8 cellular contexts compared by ENCODE assay signal in the genomic region with DNA sequence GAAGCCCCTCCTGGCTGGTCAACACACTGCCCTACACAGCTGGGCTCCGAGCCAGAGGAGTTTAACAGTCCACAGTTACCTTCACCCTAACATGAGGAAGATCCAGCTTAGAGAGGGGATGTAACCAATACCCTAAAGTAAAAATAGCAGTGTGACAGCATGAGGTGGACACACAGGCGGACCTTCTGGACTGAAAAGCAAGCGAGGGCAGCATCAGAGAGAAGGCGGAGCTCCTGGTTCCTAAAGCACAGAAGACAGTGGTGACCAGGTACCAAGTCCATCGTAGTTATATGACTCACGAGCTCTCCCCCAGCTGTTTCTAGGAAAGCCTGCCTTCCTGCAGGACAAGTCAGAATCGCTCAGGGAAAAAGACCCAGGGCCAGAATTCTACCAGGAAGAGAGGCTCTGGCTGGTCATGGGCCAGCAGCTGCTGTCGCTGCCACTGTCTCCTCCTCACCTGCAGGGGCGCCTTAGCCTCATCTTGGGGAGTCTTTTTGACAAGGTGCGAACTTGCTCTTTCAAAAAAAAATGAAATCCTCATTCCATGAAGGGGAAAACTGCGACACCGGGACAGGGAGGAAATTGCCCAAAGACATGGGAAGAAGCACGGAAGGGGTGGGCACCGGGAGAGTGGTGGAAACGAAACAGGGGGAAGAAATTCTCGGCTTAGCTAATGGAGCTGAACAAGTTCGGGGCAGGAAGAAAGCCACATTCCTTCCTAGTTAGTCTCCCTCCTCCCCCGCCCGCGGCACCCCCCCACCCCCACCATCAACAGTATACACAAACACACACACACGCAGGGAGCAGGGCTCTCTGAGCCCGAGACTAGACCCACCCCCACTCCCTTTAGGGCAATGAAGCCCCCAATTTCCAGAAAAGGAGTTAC. TPM values are rescaled to one million over a fixed set of nuclear protein-coding genes. Genes with fewer than 3 reads are reported as not detected.
DNase-seq lines count a peak whose midpoint lies in the region; ATAC-seq and TF ChIP-seq lines count a peak whose summit lies in the region.

No MANE protein-coding gene starts in this region.

- peak overlapping the region; percentile 83 for H3K4me3 ChIP-seq in Karpas-422 (ENCODE audit: low read length)

- H3K4me3 Mint-ChIP-seq in brain (peak overlapping the region; percentile 93 to 97 (median 96)), immature natural killer cell (peak overlapping the region; percentile 90 to 99 (median 95))

- H3K36me3 ChIP-seq in Karpas-422 (ENCODE audit: insufficient read depth, low read length): no peaks in the 10 kb centered on the region

- peak overlapping the region; percentile 73 to 94 (median 91) for H3K27ac Mint-ChIP-seq in brain
- H3K27ac Mint-ChIP-seq in immature natural killer cell: peak overlapping the region; percentile 92 to 98 (median 96)

- H3K36me3 Mint-ChIP-seq in brain: no peaks in the 10 kb centered on the region
- H3K36me3 Mint-ChIP-seq in immature natural killer cell: no peaks in the 10 kb centered on the region

- no peaks in the 10 kb centered on the region for H3K9me2 ChIP-seq in Karpas-422 (replicated peaks; ENCODE audit: insufficient read depth, low read length)

- H3K9ac ChIP-seq in Karpas-422 (ENCODE audit: low read length): peak overlapping the region; percentile 92

- H3K27me3 Mint-ChIP-seq in brain (no peaks in the 10 kb centered on the region), immature natural killer cell (ENCODE audit: low read depth in 3 of 3) (peaks cover 4 to 13% (median 11%) of the 10 kb centered on the region in 3 donors)

- H3K27me3 ChIP-seq in Karpas-422 (ENCODE audit: low read length): no peaks in the 10 kb centered on the region

- peak overlapping the region; percentile 83 for H3K4me2 ChIP-seq in Karpas-422 (ENCODE audit: low read depth, low read length, poor library complexity, severe bottlenecking)

- H3K9me3 ChIP-seq in Karpas-422 (ENCODE audit: low read length): no peaks in the 10 kb centered on the region

- DNase-seq in GM03348 (ENCODE audit: low spot score) (peak; percentile 87), Karpas-422 (peak; percentile 85), T-helper 1 cell (peak in 3 of 5 donors; percentile 40 to 62 (median 56)), immature natural killer cell (peak; percentile 48 to 57 (median 55))
- DNase-seq in stimulated activated CD4-positive, alpha-beta T cell treated with anti-CD3 and anti-CD28 coated beads, Interleukin-15, amount 100 ng/mL, for 1 hour (ENCODE audit: low read depth in 1 of 2, low spot score in 1 of 2): peak; percentile 23 to 39

- no peak for ATAC-seq in GM18907 (IDR thresholded peaks at IDR 0.05; ENCODE audit: unreplicated experiment)
- no peak for ATAC-seq in GM21737 (IDR thresholded peaks at IDR 0.05; ENCODE audit: unreplicated experiment)

- H2AFZ ChIP-seq in Karpas-422 (ENCODE audit: low read length): no peak overlapping the region

- peaks cover 24% of the 10 kb centered on the region for H4K20me1 ChIP-seq in Karpas-422 (ENCODE audit: insufficient read depth, low read depth, low read length)

- H3K4me1 ChIP-seq in Karpas-422 (ENCODE audit: low read length): peaks cover 17% of the 10 kb centered on the region

- H3K4me1 Mint-ChIP-seq in brain (peaks cover 34% of the 10 kb centered on the region), immature natural killer cell (peaks cover 33 to 47% of the 10 kb centered on the region in 2 donors)

- H3K9me3 Mint-ChIP-seq in brain (no peaks in the 10 kb centered on the region), immature natural killer cell (no peaks in the 10 kb centered on the region)

- H3K27ac ChIP-seq in Karpas-422 (ENCODE audit: low read length): peak overlapping the region; percentile 68

- peak; percentile 62 to 70 for TF ChIP-seq CTCF in brain (conservative IDR thresholded peaks at IDR 0.05)

- H3K79me2 ChIP-seq in Karpas-422 (ENCODE audit: low read length): peaks cover 66% of the 10 kb centered on the region

RNA-seq across cellular contexts. Expression of gene ELL, which starts 1.7 kb away (rescaled TPM):
- total RNA-seq in Karpas-422 (2014; rRNA removed; shearing (Covaris generic); ENCODE audit: low replicate concordance): 10.9 and 14.8 TPM in 2 replicates
- 4.9 TPM for polyA plus RNA-seq in brain (ENCODE audit: insufficient read depth, low read depth, low replicate concordance)
- polyA plus RNA-seq in immature natural killer cell: 10 to 100 TPM in 2 of 3 donors, 1 to 10 TPM in 1; 9.1 to 21.1 (median 11.1) TPM

RNA-seq across cellular contexts. Expression of gene FKBP8, which starts 23.2 kb away (rescaled TPM):
- total RNA-seq in Karpas-422 (2014; rRNA removed; shearing (Covaris generic); ENCODE audit: low replicate concordance): 92.6 and 255 TPM in 2 replicates
- polyA plus RNA-seq in brain (ENCODE audit: insufficient read depth, low read depth, low replicate concordance) (673 TPM), immature natural killer cell (100 to 1,000 TPM in 1 of 3 donors, 10 to 100 TPM in 2; 85.7 to 137 (median 94.5) TPM)

RNA-seq across cellular contexts. Expression of gene KXD1, which starts 37.5 kb away (rescaled TPM):
- 103 and 128 TPM in 2 replicates for total RNA-seq in Karpas-422 (2014; rRNA removed; shearing (Covaris generic); ENCODE audit: low replicate concordance)
- polyA plus RNA-seq in brain (ENCODE audit: insufficient read depth, low read depth, low replicate concordance) (93.5 TPM), immature natural killer cell (100 to 1,000 TPM in 1 of 3 donors, 10 to 100 TPM in 2; 85.9 to 134 (median 93.0) TPM)

RNA-seq across cellular contexts. Expression of gene UBA52, which starts 51.5 kb away (rescaled TPM):
- total RNA-seq in Karpas-422 (2014; rRNA removed; shearing (Covaris generic); ENCODE audit: low replicate concordance): 881 and 1,597 TPM in 2 replicates
- 1,684 TPM for polyA plus RNA-seq in brain (ENCODE audit: insufficient read depth, low read depth, low replicate concordance)
- polyA plus RNA-seq in immature natural killer cell: 1,000 to 10,000 TPM in 1 of 3 donors, 100 to 1,000 TPM in 2; 613 to 1,093 (median 997) TPM

Comparison
In these comparisons a context has a peak if more than half of its experiments do, and no peak if none do; other contexts are left out.
1. DNase-seq: peak in every context shown above with its lines; median percentile 87 in GM03348; 85 in Karpas-422; 56 in T-helper 1 cell; 55 in immature natural killer cell; 31 in stimulated activated CD4-positive, alpha-beta T cell treated with anti-CD3 and anti-CD28 coated beads, Interleukin-15, amount 100 ng/mL, for 1 hour.